19 cellular contexts compared by ENCODE assay signal in the genomic region with DNA sequence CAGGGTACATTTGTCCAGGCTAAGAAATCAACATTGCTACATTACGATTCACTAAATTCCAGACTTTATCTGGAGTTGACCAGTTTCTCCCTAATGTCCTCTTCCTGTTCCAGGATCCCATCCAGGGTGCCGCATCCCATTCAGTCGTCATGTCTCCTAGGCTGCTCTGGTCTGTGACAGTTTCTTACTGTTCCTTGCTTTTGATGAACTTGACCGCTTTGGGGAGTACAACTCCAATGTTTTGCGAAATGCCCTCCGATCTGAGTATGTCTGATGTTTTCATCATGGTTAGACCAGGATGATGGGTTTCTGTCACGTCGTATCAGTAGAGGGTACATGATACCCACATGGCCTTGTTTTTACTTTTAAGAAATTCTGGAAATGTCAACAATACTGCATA.
DNase-seq lines count a peak whose midpoint lies in the region; ATAC-seq and TF ChIP-seq lines count a peak whose summit lies in the region.
"Had no signal": no experiment of that assay in that cellular context is flagged by ENCODE, and none has a peak within 500 bp of the region (broad histone marks: within the 10 kb centered on the region; RNA-seq: fewer than 3 reads in every experiment).

No MANE protein-coding gene starts in this region.

- no peaks in the 10 kb centered on the region for H3K9me3 Mint-ChIP-seq in activated CD4-positive, alpha-beta T cell treated with anti-CD3 and anti-CD28 coated beads, Interleukin-2, amount 10 ng/mL, durations not matched to agents 7 days and 5 days
- H3K9me3 Mint-ChIP-seq in activated CD4-positive, alpha-beta T cell treated with anti-CD3 and anti-CD28 coated beads, Interleukin-2, amount 10 ng/mL, durations not matched to agents 24 days and 14 days: no peaks in the 10 kb centered on the region
- H3K9me3 Mint-ChIP-seq: CD8-positive, alpha-beta T cell had no signal

- TF ChIP-seq CTCF in OCI-LY7 (conservative IDR thresholded peaks at IDR 0.05; ENCODE audit: low read length) (no peak), neutrophil (IDR thresholded peaks at IDR 0.05) (no peak)

- intact Hi-C loops in activated CD4-positive, alpha-beta T cell treated with anti-CD3 and anti-CD28 coated beads, Interleukin-2, amount 10 ng/mL, durations not matched to agents 24 days and 14 days (cut with micrococcal nuclease): no loop called here
- intact Hi-C loops in OCI-LY7 (cut with micrococcal nuclease; ENCODE audit: unreplicated experiment): no loop called here

- H3K36me3 Mint-ChIP-seq in activated CD4-positive, alpha-beta T cell treated with anti-CD3 and anti-CD28 coated beads, Interleukin-2, amount 10 ng/mL, durations not matched to agents 7 days and 5 days (ENCODE audit: low read depth): no peaks in the 10 kb centered on the region
- no peaks in the 10 kb centered on the region for H3K36me3 Mint-ChIP-seq in activated CD4-positive, alpha-beta T cell treated with anti-CD3 and anti-CD28 coated beads, Interleukin-2, amount 10 ng/mL, durations not matched to agents 24 days and 14 days (ENCODE audit: low read depth)
- H3K36me3 Mint-ChIP-seq: CD8-positive, alpha-beta T cell had no signal

- H3K9me3 ChIP-seq in OCI-LY7 (ENCODE audit: low read length): no peaks in the 10 kb centered on the region
- H3K9me3 ChIP-seq in neutrophil: no peaks in the 10 kb centered on the region
- H3K9me3 ChIP-seq: A549 had no signal

- H3K4me3 Mint-ChIP-seq in activated CD4-positive, alpha-beta T cell treated with anti-CD3 and anti-CD28 coated beads, Interleukin-2, amount 10 ng/mL, durations not matched to agents 7 days and 5 days: no peak overlapping the region
- no peak overlapping the region for H3K4me3 Mint-ChIP-seq in activated CD4-positive, alpha-beta T cell treated with anti-CD3 and anti-CD28 coated beads, Interleukin-2, amount 10 ng/mL, durations not matched to agents 24 days and 14 days
- H3K4me3 Mint-ChIP-seq: CD8-positive, alpha-beta T cell; HFFc6 had no signal

- H4K20me1 ChIP-seq in OCI-LY7 (ENCODE audit: insufficient read depth, low read length): no peaks in the 10 kb centered on the region

- no peak overlapping the region for H3K4me2 ChIP-seq in OCI-LY7 (ENCODE audit: low read length)
- H3K4me2 ChIP-seq: A549 had no signal

- CTCF ChIA-PET in activated CD4-positive, alpha-beta T cell treated with anti-CD3 and anti-CD28 coated beads, Interleukin-2, amount 10 ng/mL, durations not matched to agents 7 days and 5 days (lab: Charles Lee): no interaction called here
- CTCF ChIA-PET in OCI-LY7 (lab: Charles Lee; ENCODE audit: unreplicated experiment): no interaction called here

- peaks cover 13% of the 10 kb centered on the region for H3K4me1 Mint-ChIP-seq in activated CD4-positive, alpha-beta T cell treated with anti-CD3 and anti-CD28 coated beads, Interleukin-2, amount 10 ng/mL, durations not matched to agents 7 days and 5 days
- H3K4me1 Mint-ChIP-seq in activated CD4-positive, alpha-beta T cell treated with anti-CD3 and anti-CD28 coated beads, Interleukin-2, amount 10 ng/mL, durations not matched to agents 24 days and 14 days: no peaks in the 10 kb centered on the region

- H3K4me1 ChIP-seq in OCI-LY7 (ENCODE audit: insufficient read depth, low read length, poor library complexity, severe bottlenecking): peaks cover 46% of the 10 kb centered on the region
- H3K4me1 ChIP-seq in neutrophil (ENCODE audit: control insufficient read depth in 1 of 2, insufficient read depth in 1 of 2, low read depth in 1 of 2, low read length in 1 of 2): peaks cover 88 to 90% of the 10 kb centered on the region in 2 experiments
- H3K4me1 ChIP-seq: A549 had no signal

- POLR2A ChIA-PET in activated CD4-positive, alpha-beta T cell treated with anti-CD3 and anti-CD28 coated beads, Interleukin-2, amount 10 ng/mL, durations not matched to agents 7 days and 5 days (lab: Charles Lee): no interaction called here
- POLR2A ChIA-PET in OCI-LY7 (lab: Charles Lee): interaction anchor here (0.6 kb wide), 1 partner anchor 30 kb away, joined by 3 read pairs; no protein-coding TSS in a partner anchor

- no peak overlapping the region for H2AFZ ChIP-seq in OCI-LY7 (ENCODE audit: low read length)

- peak overlapping the region; percentile 36 for H3K27ac ChIP-seq in OCI-LY7 (ENCODE audit: low read depth, low read length, poor library complexity, severe bottlenecking)
- H3K27ac ChIP-seq in neutrophil: peak overlapping the region; percentile 82
- H3K27ac ChIP-seq: 22Rv1, A549 had no signal

- no peaks in the 10 kb centered on the region for H3K79me2 ChIP-seq in OCI-LY7 (ENCODE audit: insufficient read depth, low read depth, low read length)

- BruUV-seq in OCI-LY7 (replicated peaks; lab: Mats Ljungman, UMichigan): no TSS peak

- H3K9me2 ChIP-seq in OCI-LY7 (ENCODE audit: insufficient read depth, low read length): no peaks in the 10 kb centered on the region

- peak overlapping the region; percentile 22 for H3K27ac Mint-ChIP-seq in activated CD4-positive, alpha-beta T cell treated with anti-CD3 and anti-CD28 coated beads, Interleukin-2, amount 10 ng/mL, durations not matched to agents 7 days and 5 days
- H3K27ac Mint-ChIP-seq in activated CD4-positive, alpha-beta T cell treated with anti-CD3 and anti-CD28 coated beads, Interleukin-2, amount 10 ng/mL, durations not matched to agents 24 days and 14 days: no peak overlapping the region
- H3K27ac Mint-ChIP-seq: CD8-positive, alpha-beta T cell; HFFc6 had no signal

- H3K4me3 ChIP-seq in OCI-LY7 (ENCODE audit: low read depth, low read length, poor library complexity, severe bottlenecking) (no peak overlapping the region), neutrophil (ENCODE audit: low read depth in 1 of 2, low read length in 1 of 2) (no peak overlapping the region)
- H3K4me3 ChIP-seq: A549 had no signal

- H3K27me3 ChIP-seq in neutrophil: no peaks in the 10 kb centered on the region

- no peak for DNase-seq in activated CD4-positive, alpha-beta T cell treated with anti-CD3 and anti-CD28 coated beads, Interleukin-2, amount 10 ng/mL, durations not matched to agents 7 days and 5 days
- no peak for DNase-seq in activated CD4-positive, alpha-beta T cell treated with anti-CD3 and anti-CD28 coated beads, Interleukin-2, amount 10 ng/mL, durations not matched to agents 24 days and 14 days
- no peak for DNase-seq in OCI-LY7 (ENCODE audit: low spot score)
- DNase-seq in stimulated activated CD4-positive, alpha-beta T cell treated with anti-CD3 and anti-CD28 coated beads, Interleukin-1b, Interleukin-23, amount 100 ng/mL, for 48 hours: no peak
- DNase-seq: AML-193; Calu3; CD8-positive, alpha-beta T cell; DMS79 treated with DMSO at 0.1 percent for 48 hours; GF-D8; GOT3; H7; HFFc6; IMR-90 had no signal

- H3K36me3 ChIP-seq in OCI-LY7 (ENCODE audit: insufficient read depth, low read length) (no peaks in the 10 kb centered on the region), neutrophil (no peaks in the 10 kb centered on the region)

- ATAC-seq in HG02763 (IDR thresholded peaks at IDR 0.05; ENCODE audit: unreplicated experiment) (no peak), HG02973 (IDR thresholded peaks at IDR 0.05; ENCODE audit: unreplicated experiment) (no peak)
- ATAC-seq: A549; CD8-positive, alpha-beta T cell; HCT116 had no signal

- H3K27me3 Mint-ChIP-seq in activated CD4-positive, alpha-beta T cell treated with anti-CD3 and anti-CD28 coated beads, Interleukin-2, amount 10 ng/mL, durations not matched to agents 7 days and 5 days: no peaks in the 10 kb centered on the region
- no peaks in the 10 kb centered on the region for H3K27me3 Mint-ChIP-seq in activated CD4-positive, alpha-beta T cell treated with anti-CD3 and anti-CD28 coated beads, Interleukin-2, amount 10 ng/mL, durations not matched to agents 24 days and 14 days
